1 cellular context compared by ENCODE assay signal in the genomic region with DNA sequence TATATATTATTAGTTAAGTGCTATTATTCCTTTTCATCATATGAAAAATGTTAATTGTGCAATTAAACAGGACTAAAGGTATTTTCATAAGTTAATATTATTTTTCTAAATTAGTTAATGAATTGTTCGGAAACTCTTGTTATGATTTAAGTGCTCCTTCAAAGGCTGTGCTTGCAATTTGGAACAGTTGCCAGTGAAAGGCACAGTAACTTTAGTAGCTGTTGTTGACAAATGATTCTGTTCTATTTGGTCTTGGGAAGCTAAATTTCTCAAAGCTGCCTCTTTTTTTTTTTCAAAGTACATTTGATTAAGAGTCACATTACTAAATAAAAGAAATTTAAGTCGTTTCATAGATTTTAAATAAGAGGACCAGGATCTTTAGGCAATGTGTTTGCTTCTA.
TF ChIP-seq lines count a peak whose summit lies in the region.

No MANE protein-coding gene starts in this region.

TF ChIP-seq in H1, 55 proteins besides CTCF, POLR2A, EP300 and RAD21:
- TF ChIP-seq SP4 (IDR thresholded peaks at IDR 0.05; ENCODE audit: low read length): no peak
- no peak for TF ChIP-seq TAF1 (IDR thresholded peaks at IDR 0.05; ENCODE audit: low read depth, low read length)
- no peak for TF ChIP-seq SAP30 (IDR thresholded peaks at IDR 0.05; ENCODE audit: insufficient read depth, insufficient replicate concordance, low read length)
- TF ChIP-seq, protein P1, sequence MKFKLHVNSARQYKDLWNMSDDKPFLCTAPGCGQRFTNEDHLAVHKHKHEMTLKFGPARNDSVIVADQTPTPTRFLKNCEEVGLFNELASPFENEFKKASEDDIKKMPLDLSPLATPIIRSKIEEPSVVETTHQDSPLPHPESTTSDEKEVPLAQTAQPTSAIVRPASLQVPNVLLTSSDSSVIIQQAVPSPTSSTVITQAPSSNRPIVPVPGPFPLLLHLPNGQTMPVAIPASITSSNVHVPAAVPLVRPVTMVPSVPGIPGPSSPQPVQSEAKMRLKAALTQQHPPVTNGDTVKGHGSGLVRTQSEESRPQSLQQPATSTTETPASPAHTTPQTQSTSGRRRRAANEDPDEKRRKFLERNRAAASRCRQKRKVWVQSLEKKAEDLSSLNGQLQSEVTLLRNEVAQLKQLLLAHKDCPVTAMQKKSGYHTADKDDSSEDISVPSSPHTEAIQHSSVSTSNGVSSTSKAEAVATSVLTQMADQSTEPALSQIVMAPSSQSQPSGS (IDR thresholded peaks at IDR 0.05; ENCODE audit: low read length): no peak
- no peak for TF ChIP-seq SIRT6 (IDR thresholded peaks at IDR 0.05; ENCODE audit: low read length)
- no peak for TF ChIP-seq TBP (IDR thresholded peaks at IDR 0.05; ENCODE audit: low read depth, low read length)
- TF ChIP-seq BRCA1 (IDR thresholded peaks at IDR 0.05; ENCODE audit: low read depth, low read length): no peak
- TF ChIP-seq SUZ12 (IDR thresholded peaks at IDR 0.05; ENCODE audit: low read length): no peak
- TF ChIP-seq ASH2L (IDR thresholded peaks at IDR 0.05; ENCODE audit: low read length): no peak
- no peak for TF ChIP-seq KDM4A (IDR thresholded peaks at IDR 0.05; ENCODE audit: low read depth, low read length, severe bottlenecking)
- TF ChIP-seq, protein P2, sequence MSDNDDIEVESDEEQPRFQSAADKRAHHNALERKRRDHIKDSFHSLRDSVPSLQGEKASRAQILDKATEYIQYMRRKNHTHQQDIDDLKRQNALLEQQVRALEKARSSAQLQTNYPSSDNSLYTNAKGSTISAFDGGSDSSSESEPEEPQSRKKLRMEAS (IDR thresholded peaks at IDR 0.05): no peak
- no peak for TF ChIP-seq CBX5 (IDR thresholded peaks at IDR 0.05; ENCODE audit: low read depth, low read length)
- TF ChIP-seq ZNF274 (IDR thresholded peaks at IDR 0.05; ENCODE audit: borderline replicate concordance, extremely low read depth, low read length): no peak
- no peak for TF ChIP-seq RBBP5 (IDR thresholded peaks at IDR 0.05; ENCODE audit: borderline replicate concordance, low read depth, low read length)
- TF ChIP-seq, protein P3, sequence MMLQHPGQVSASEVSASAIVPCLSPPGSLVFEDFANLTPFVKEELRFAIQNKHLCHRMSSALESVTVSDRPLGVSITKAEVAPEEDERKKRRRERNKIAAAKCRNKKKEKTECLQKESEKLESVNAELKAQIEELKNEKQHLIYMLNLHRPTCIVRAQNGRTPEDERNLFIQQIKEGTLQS (IDR thresholded peaks at IDR 0.05; ENCODE audit: insufficient read depth, low read depth, low read length): no peak
- TF ChIP-seq SIN3A (conservative IDR thresholded peaks at IDR 0.05 in 1 of 2, IDR thresholded peaks at IDR 0.05 in 1 of 2; ENCODE audit: low read depth in 1 of 2, low read length in 2 of 2): no peak
- no peak for TF ChIP-seq PHF8 (conservative IDR thresholded peaks at IDR 0.05; ENCODE audit: low read depth, low read length)
- no peak for TF ChIP-seq MAFK (IDR thresholded peaks at IDR 0.05; ENCODE audit: low read depth, low read length)
- TF ChIP-seq HDAC2 (IDR thresholded peaks at IDR 0.05; ENCODE audit: borderline replicate concordance in 1 of 2, low read depth in 2 of 2, low read length in 2 of 2): no peak
